Comparison of ENCODE assay signal across 9 cellular contexts in genomic region chr5:64074533-64074932, GRCh38.
A peak's percentile ranks its signal among the peaks of the same experiment; 100 is the strongest.
DNase-seq lines count a peak whose midpoint lies in the region; ATAC-seq and TF ChIP-seq lines count a peak whose summit lies in the region.
"Had no signal": no experiment of that assay in that cellular context is flagged by ENCODE, and none has a peak within 500 bp of the region (broad histone marks: within the 10 kb centered on the region; RNA-seq: fewer than 3 reads in every experiment).

No MANE protein-coding gene starts in this region.

- in situ Hi-C loops in astrocyte of the spinal cord (cut with HindIII; ENCODE audit: low sequenced_read_pairs): no loop called here

- H3K27me3 ChIP-seq in right lobe of liver: no peaks in the 10 kb centered on the region

- H3K36me3 ChIP-seq in right lobe of liver: no peaks in the 10 kb centered on the region

- no peak overlapping the region for H3K4me3 Mint-ChIP-seq in stimulated activated naive CD8-positive, alpha-beta T cell treated with anti-CD3 and anti-CD28 coated beads, Interleukin-15, amount 100 ng/mL, for 72 hours
- H3K4me3 Mint-ChIP-seq: stimulated activated naive B cell treated with anti-CD40 and anti-IgM and Interleukin-4, amounts not matched to agents 10 μg/mL and 1 μg/mL and 100 μg/mL, for 72 hours had no signal

- H3K27ac Mint-ChIP-seq in stimulated activated naive CD8-positive, alpha-beta T cell treated with anti-CD3 and anti-CD28 coated beads, Interleukin-15, amount 100 ng/mL, for 72 hours: no peak overlapping the region
- H3K27ac Mint-ChIP-seq: stimulated activated naive B cell treated with anti-CD40 and anti-IgM and Interleukin-4, amounts not matched to agents 10 μg/mL and 1 μg/mL and 100 μg/mL, for 72 hours had no signal

- no peaks in the 10 kb centered on the region for H3K4me1 Mint-ChIP-seq in stimulated activated naive CD8-positive, alpha-beta T cell treated with anti-CD3 and anti-CD28 coated beads, Interleukin-15, amount 100 ng/mL, for 72 hours
- H3K4me1 Mint-ChIP-seq: stimulated activated naive B cell treated with anti-CD40 and anti-IgM and Interleukin-4, amounts not matched to agents 10 μg/mL and 1 μg/mL and 100 μg/mL, for 72 hours had no signal

- DNase-seq in NOMO-1 treated with DMSO at 0.1 percent for 48 hours (lab: John Stamatoyannopoulos, UW; ENCODE audit: unreplicated experiment): peak; percentile 6
- no peak for DNase-seq in NOMO-1 treated with dmso at 0.1 percent for 144 hours (lab: John Stamatoyannopoulos, UW; ENCODE audit: unreplicated experiment)
- DNase-seq in H4 (ENCODE audit: low spot score): peak; percentile 14
- peak; percentile 26 for DNase-seq in LoVo (ENCODE audit: low spot score)
- peak; percentile 10 for DNase-seq in astrocyte of the spinal cord (ENCODE audit: low read depth, low spot score)
- DNase-seq in right lobe of liver: no peak
- DNase-seq in stimulated activated naive CD8-positive, alpha-beta T cell treated with anti-CD3 and anti-CD28 coated beads, Interleukin-15, amount 100 ng/mL, for 72 hours: no peak
- DNase-seq in NCI-H2107 treated with DMSO at 0.1 percent for 48 hours (lab: John Stamatoyannopoulos, UW; ENCODE audit: unreplicated experiment): no peak
- DNase-seq: stimulated activated naive B cell treated with anti-CD40 and anti-IgM and Interleukin-4, amounts not matched to agents 10 μg/mL and 1 μg/mL and 100 μg/mL, for 72 hours had no signal

- intact Hi-C loops in right lobe of liver (cut with DNase I): no loop called here

- TF ChIP-seq CTCF in astrocyte of the spinal cord (IDR thresholded peaks at IDR 0.05; ENCODE audit: low read depth, low read length) (peak; percentile 69), right lobe of liver (IDR thresholded peaks at IDR 0.05) (peak; percentile 47 to 58 (median 56))

- H3K9me3 Mint-ChIP-seq in stimulated activated naive CD8-positive, alpha-beta T cell treated with anti-CD3 and anti-CD28 coated beads, Interleukin-15, amount 100 ng/mL, for 72 hours: no peaks in the 10 kb centered on the region
- H3K9me3 Mint-ChIP-seq: stimulated activated naive B cell treated with anti-CD40 and anti-IgM and Interleukin-4, amounts not matched to agents 10 μg/mL and 1 μg/mL and 100 μg/mL, for 72 hours had no signal

- H3K4me1 ChIP-seq in right lobe of liver: no peaks in the 10 kb centered on the region

- no peak overlapping the region for H3K4me3 ChIP-seq in astrocyte of the spinal cord (ENCODE audit: low read depth, low read length)
- H3K4me3 ChIP-seq in right lobe of liver: no peak overlapping the region

- H3K9me3 ChIP-seq in right lobe of liver: no peaks in the 10 kb centered on the region

- peak; percentile 61 to 70 (median 65) for ATAC-seq in right lobe of liver
- ATAC-seq in stimulated activated naive CD8-positive, alpha-beta T cell treated with anti-CD3 and anti-CD28 coated beads, Interleukin-15, amount 100 ng/mL, for 72 hours: no peak

- 14% methylated on average over 2 of the region's 2 CpGs for WGBS in right lobe of liver (ENCODE audit: insufficient coverage, low coverage, low lambda C conversion rate, missing lambda C conversion rate)

- TF ChIP-seq POLR2A in right lobe of liver (IDR thresholded peaks at IDR 0.05): no peak

- no peaks in the 10 kb centered on the region for H3K27me3 Mint-ChIP-seq in stimulated activated naive CD8-positive, alpha-beta T cell treated with anti-CD3 and anti-CD28 coated beads, Interleukin-15, amount 100 ng/mL, for 72 hours
- H3K27me3 Mint-ChIP-seq: stimulated activated naive B cell treated with anti-CD40 and anti-IgM and Interleukin-4, amounts not matched to agents 10 μg/mL and 1 μg/mL and 100 μg/mL, for 72 hours had no signal

- H3K27ac ChIP-seq in right lobe of liver: no peak overlapping the region

Comparison
In these comparisons a context has a peak if more than half of its experiments do, and no peak if none do; other contexts are left out.
1. DNase-seq: peak in NOMO-1 treated with DMSO at 0.1 percent for 48 hours (single experiment), H4 (single experiment), LoVo (single experiment) and astrocyte of the spinal cord (single experiment); none in NOMO-1 treated with dmso at 0.1 percent for 144 hours (single experiment), right lobe of liver (0 of 3), stimulated activated naive CD8-positive, alpha-beta T cell treated with anti-CD3 and anti-CD28 coated beads, Interleukin-15, amount 100 ng/mL, for 72 hours (0 of 2) and NCI-H2107 treated with DMSO at 0.1 percent for 48 hours (single experiment).